Comparison of ENCODE assay signal across 1 cellular context in genomic region chr12:55927588-55928502, GRCh38.
TF ChIP-seq lines count a peak whose summit lies in the region.

TSS of gene PYM1 (minus strand) at chr12:55927894. CDS start at chr12:55927761, 133 bp downstream.

TF ChIP-seq in K562, 482 proteins besides CTCF, POLR2A, EP300 and RAD21 (continued from another document and continues in another):
- TF ChIP-seq CTCFL (IDR thresholded peaks at IDR 0.05; ENCODE audit: borderline replicate concordance, insufficient read depth, low read depth, low read length, poor library complexity, severe bottlenecking) (peak; percentile 14), PBX2 (CRISPR knock-in tag; IDR thresholded peaks at IDR 0.05; ENCODE audit: low read depth) (no peak), PBX2 (tag; conservative IDR thresholded peaks at IDR 0.05; ENCODE audit: low read depth) (peak; percentile 47; the same call in 1 of the 2 replicates), ZNF780A (CRISPR knock-in tag; IDR thresholded peaks at IDR 0.05) (no peak), TRIM25 (IDR thresholded peaks at IDR 0.05; ENCODE audit: borderline replicate concordance) (no peak), ZMIZ1 (IDR thresholded peaks at IDR 0.05; ENCODE audit: low read depth in 2 of 2, low read length in 2 of 2) (no peak), BRD9 (IDR thresholded peaks at IDR 0.05; ENCODE audit: low read depth, partially characterized antibody) (no peak), SNIP1 (IDR thresholded peaks at IDR 0.05; ENCODE audit: low read depth) (no peak), SNRNP70 (optimal IDR thresholded peaks at IDR 0.05; ENCODE audit: low read depth, low read length) (no peak), NRF1 (conservative IDR thresholded peaks at IDR 0.05 in 1 of 2, IDR thresholded peaks at IDR 0.05 in 1 of 2) (peak; percentile 68 to 73), RUNX1 (IDR thresholded peaks at IDR 0.05; ENCODE audit: low read depth) (no peak), CHD7 (IDR thresholded peaks at IDR 0.05; ENCODE audit: low read depth, low read length) (no peak), ZNF165 (CRISPR knock-in tag; IDR thresholded peaks at IDR 0.05; ENCODE audit: borderline replicate concordance) (no peak), ZBTB33 (CRISPR knock-in tag; IDR thresholded peaks at IDR 0.05) (0 out of 2 replicates have a peak, but pooled peaks have one; percentile 28), ZC3H4 (CRISPR knock-in tag; IDR thresholded peaks at IDR 0.05; ENCODE audit: borderline replicate concordance) (no peak; the same call in 1 of the 2 replicates), CREB5 (CRISPR knock-in tag; IDR thresholded peaks at IDR 0.05) (no peak), MEIS2 (IDR thresholded peaks at IDR 0.05; ENCODE audit: partially characterized antibody) (no peak), MITF (IDR thresholded peaks at IDR 0.05) (no peak), CREB1 (IDR thresholded peaks at IDR 0.05) (no peak), CREB1 (CRISPR knock-in tag; IDR thresholded peaks at IDR 0.05) (peak; percentile 43; the same call in 1 of the 2 replicates), ZNF75A (CRISPR knock-in tag; IDR thresholded peaks at IDR 0.05) (no peak)
